In the genomic region with DNA sequence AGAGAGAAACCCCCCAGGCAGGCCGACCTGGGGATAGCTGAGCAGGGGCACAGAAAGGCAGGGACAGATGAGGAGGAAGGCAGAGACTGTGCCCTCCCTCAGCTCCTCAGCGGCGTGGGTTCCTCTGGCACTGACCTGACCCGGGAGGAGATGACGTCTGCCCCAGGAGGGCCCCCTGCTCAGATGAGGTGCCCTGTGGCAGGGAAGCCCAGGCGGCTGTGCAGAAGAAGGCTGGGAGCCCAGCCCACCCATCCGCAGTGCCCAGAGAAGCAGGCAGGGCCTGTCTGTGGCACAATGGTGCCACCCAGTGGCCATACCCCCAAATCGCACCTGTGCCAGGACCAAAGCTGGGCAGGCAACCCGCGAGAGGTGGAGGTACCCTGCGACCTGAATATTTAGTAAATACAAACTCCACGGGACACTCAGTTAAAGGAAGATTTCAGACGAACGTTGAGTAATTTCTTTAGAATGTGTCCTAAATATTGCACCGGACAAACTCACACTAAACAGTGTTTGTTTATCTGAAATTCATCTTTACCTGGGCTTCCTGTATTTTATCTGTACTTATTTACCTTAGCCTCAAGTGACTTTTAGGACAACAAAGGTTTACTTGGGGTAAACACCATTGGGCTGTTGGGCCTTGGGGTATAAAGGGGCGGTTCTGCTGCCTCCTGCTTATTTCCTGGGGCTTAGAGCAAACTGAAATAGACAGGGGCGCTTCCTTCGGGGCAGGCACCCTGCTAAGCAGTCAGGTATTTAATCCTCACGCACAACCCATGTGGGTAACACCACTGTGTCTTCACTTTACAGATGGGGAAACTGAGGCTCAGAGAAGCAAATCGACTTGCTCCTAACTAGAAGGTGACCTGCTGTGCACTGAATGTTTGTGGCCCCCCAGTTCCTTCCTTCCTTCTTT, we compare ENCODE assay signal across 8 cellular contexts. TPM values are rescaled to one million over a fixed set of nuclear protein-coding genes. Genes with fewer than 3 reads are reported as not detected.
DNase-seq lines count a peak whose midpoint lies in the region; ATAC-seq and FAIRE-seq lines count a peak whose summit lies in the region.

No MANE protein-coding gene starts in this region.

- DNase-seq in D341Med (ENCODE audit: low spot score) (peak; percentile 92), HTR-8/SVneo (ENCODE audit: insufficient read length, low spot score) (peak; percentile 84), T-helper 17 cell (peak; percentile 30 to 53 (median 31)), astrocyte of the hippocampus (ENCODE audit: low read depth, low spot score) (peak; percentile 79), iPS DF 6.9 (ENCODE audit: low read depth, low spot score) (peak; percentile 55)
- peak; percentile 54 to 64 (median 59) for DNase-seq in stimulated activated CD4-positive, alpha-beta T cell treated with anti-CD3 and anti-CD28 coated beads, Interleukin-12 subunit alpha, Interleukin-12 subunit beta, amount 100 ng/mL, for 48 hours (ENCODE audit: low read depth in 2 of 3, low spot score in 1 of 3)

- H3K36me3 Mint-ChIP-seq in T-helper 17 cell (ENCODE audit: low read depth), result no peaks in the 10 kb centered on the region

- H3K27ac Mint-ChIP-seq in T-helper 17 cell, result no peak overlapping the region

- ATAC-seq in GM19455 (IDR thresholded peaks at IDR 0.05; ENCODE audit: unreplicated experiment) (peak; percentile 71), T-helper 17 cell (peak; percentile 84), HG02840 (IDR thresholded peaks at IDR 0.05; ENCODE audit: low FRiP score, unreplicated experiment) (no peak)

- no peak overlapping the region for H3K4me3 Mint-ChIP-seq in T-helper 17 cell

- H3K9me3 ChIP-seq in T-helper 17 cell (ENCODE audit: control insufficient read depth, low read length, poor library complexity, severe bottlenecking) (no peaks in the 10 kb centered on the region), iPS DF 6.9 (ENCODE audit: control insufficient read depth, insufficient read depth, low read length) (no peaks in the 10 kb centered on the region)

- H3K4me1 ChIP-seq in iPS DF 6.9 (ENCODE audit: control insufficient read depth, insufficient read depth, low read length), result no peaks in the 10 kb centered on the region

- no peak overlapping the region for H3K27ac ChIP-seq in iPS DF 6.9 (ENCODE audit: low read length)

- H3K27me3 ChIP-seq in iPS DF 6.9 (ENCODE audit: control insufficient read depth, insufficient read depth, low read length), result no peaks in the 10 kb centered on the region

- peaks cover 5% of the 10 kb centered on the region for H3K4me1 Mint-ChIP-seq in T-helper 17 cell

- no peak overlapping the region for H3K4me3 ChIP-seq in iPS DF 6.9 (ENCODE audit: low read length)

- peaks cover 12% of the 10 kb centered on the region for H3K27me3 Mint-ChIP-seq in T-helper 17 cell

- H3K36me3 ChIP-seq in iPS DF 6.9 (ENCODE audit: control insufficient read depth, insufficient read depth, low read length), result no peaks in the 10 kb centered on the region

- no peak for FAIRE-seq in HTR-8/SVneo (lab: Jason Lieb, UNC)

- no CpG with 5 or more reads among the region's 20 CpGs for WGBS in iPS DF 6.9 (ENCODE audit: insufficient coverage, insufficient read length)

RNA-seq across cellular contexts. Expression of a gene that starts 46.5 kb away (rescaled TPM):
- total RNA-seq in T-helper 17 cell, result not detected

Comparison
In these comparisons a context has a peak if more than half of its experiments do, and no peak if none do; other contexts are left out.
1. DNase-seq: peak in every context shown above with its lines; median percentile 92 in D341Med; 84 in HTR-8/SVneo; 79 in astrocyte of the hippocampus; 59 in stimulated activated CD4-positive, alpha-beta T cell treated with anti-CD3 and anti-CD28 coated beads, Interleukin-12 subunit alpha, Interleukin-12 subunit beta, amount 100 ng/mL, for 48 hours; 55 in iPS DF 6.9; 31 in T-helper 17 cell.